26 cellular contexts compared by ENCODE assay signal in genomic region chr9:28255174-28255573, GRCh38.
"Had no signal": no experiment of that assay in that cellular context is flagged by ENCODE, and none has a peak within 500 bp of the region (broad histone marks: within the 10 kb centered on the region; RNA-seq: fewer than 3 reads in every experiment).

No MANE protein-coding gene starts in this region.

- ATAC-seq: stimulated activated effector memory CD8-positive, alpha-beta T cell treated with anti-CD3 and anti-CD28 coated beads, Interleukin-12 subunit alpha, Interleukin-12 subunit beta, amount 100 ng/mL, for 72 hours; stimulated activated memory B cell treated with anti-CD40 and anti-IgM and Interleukin-4, amounts not matched to agents 10 μg/mL and 1 μg/mL and 100 μg/mL, for 72 hours; stimulated activated naive B cell treated with anti-CD40 and anti-IgM and Interleukin-4, amounts not matched to agents 10 μg/mL and 1 μg/mL and 100 μg/mL, for 72 hours; stimulated activated naive CD8-positive, alpha-beta T cell treated with anti-CD3 and anti-CD28 coated beads, Interleukin-15, amount 100 ng/mL, for 72 hours; stimulated activated naive CD8-positive, alpha-beta T cell treated with anti-CD3 and anti-CD28 coated beads, Interleukin-15, Interleukin-2, amounts not matched to agents 100 U/mL and 50 U/mL, for 24 hours; upper lobe of right lung had no signal

- H3K27me3 ChIP-seq: stomach, suprapubic skin, testis, thyroid gland, tibial artery, tibial nerve, transverse colon, upper lobe of left lung, upper lobe of right lung, uterus, vagina had no signal

- H3K9me3 ChIP-seq: stomach, suprapubic skin, testis, thoracic aorta, thyroid gland, tibial artery, tibial nerve, transverse colon, upper lobe of left lung, upper lobe of right lung, uterus, vagina had no signal

- H3K4me3 ChIP-seq: stomach, suprapubic skin, testis, thoracic aorta, thyroid gland, tibial artery, tibial nerve, transverse colon, upper lobe of left lung, upper lobe of right lung, uterus, vagina had no signal

- H3K27ac ChIP-seq: stomach, suprapubic skin, testis, thoracic aorta, thyroid gland, tibial artery, tibial nerve, transverse colon, upper lobe of left lung, upper lobe of right lung, uterus, vagina had no signal

- DNase-seq: stimulated activated CD4-positive, alpha-beta T cell treated with anti-CD3 and anti-CD28 coated beads, Interleukin-4, amount 100 ng/mL, for 1 hour; stimulated activated CD4-positive, alpha-beta T cell treated with anti-CD3 and anti-CD28 coated beads, Interleukin-4, amount 100 ng/mL, for 24 hours; stimulated activated CD4-positive, alpha-beta T cell treated with anti-CD3 and anti-CD28 coated beads, Interleukin-4, amount 100 ng/mL, for 4 hours; stimulated activated CD8-positive, alpha-beta memory T cell treated with anti-CD3 and anti-CD28 coated beads, Interleukin-4, amount 100 ng/mL, for 48 hours; stimulated activated naive B cell treated with anti-CD40 and anti-IgM and Interleukin-4, amounts not matched to agents 10 μg/mL and 1 μg/mL and 100 μg/mL, for 72 hours; stimulated activated naive CD4-positive, alpha-beta T cell; stimulated activated naive CD4-positive, alpha-beta T cell treated with Interleukin-2 at 50 U/mL for 16 hours; stimulated activated naive CD8-positive, alpha-beta T cell treated with anti-CD3 and anti-CD28 coated beads, Interleukin-15, amount 100 ng/mL, for 72 hours; stimulated activated naive CD8-positive, alpha-beta T cell treated with anti-CD3 and anti-CD28 coated beads, Interleukin-15, Interleukin-2, amounts not matched to agents 100 U/mL and 50 U/mL, for 24 hours; stomach; substantia nigra; testis; thyroid gland; tibial artery; transverse colon; trophoblast cell; upper lobe of left lung; upper lobe of right lung; uterus had no signal

- H3K36me3 ChIP-seq: stomach, suprapubic skin, thoracic aorta, thyroid gland, tibial artery, tibial nerve, transverse colon, upper lobe of left lung, upper lobe of right lung, uterus, vagina had no signal

- FAIRE-seq: urothelium cell line had no signal

- H3K4me1 ChIP-seq: stomach, suprapubic skin, testis, tibial artery, tibial nerve, transverse colon, upper lobe of left lung, upper lobe of right lung, uterus, vagina had no signal
